Comparison of ENCODE assay signal across 13 cellular contexts in the genomic region with DNA sequence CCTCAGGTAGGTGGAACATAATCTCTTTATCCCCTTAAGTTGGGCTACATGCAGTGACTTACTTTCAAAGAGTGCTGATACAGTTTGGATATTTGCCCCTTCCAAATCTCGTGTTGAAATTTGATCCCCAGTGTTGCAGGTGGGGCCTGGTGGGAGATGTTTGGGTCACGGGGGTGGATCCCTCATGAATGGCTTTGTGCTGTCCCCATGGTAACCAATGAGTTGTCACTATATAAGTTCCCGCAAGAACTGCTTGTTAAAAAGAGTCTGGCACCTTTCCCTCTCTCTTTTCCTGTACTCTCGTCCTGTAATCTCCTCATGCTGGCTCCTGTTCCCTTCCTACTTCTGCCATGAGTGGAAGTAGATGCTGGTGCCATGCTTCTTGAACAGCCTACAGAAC.
"Had no signal": no experiment of that assay in that cellular context is flagged by ENCODE, and none has a peak within 500 bp of the region (broad histone marks: within the 10 kb centered on the region; RNA-seq: fewer than 3 reads in every experiment).

No MANE protein-coding gene starts in this region.

- H3K4me1 ChIP-seq: adrenal gland, colonic mucosa, heart right ventricle, right lobe of liver had no signal

- H3K4me1 Mint-ChIP-seq: stimulated activated naive B cell treated with anti-CD40 and anti-IgM and Interleukin-4, amounts not matched to agents 10 μg/mL and 1 μg/mL and 100 μg/mL, for 72 hours had no signal

- H3K27ac Mint-ChIP-seq: mesothelial cell of epicardium; stimulated activated naive B cell treated with anti-CD40 and anti-IgM and Interleukin-4, amounts not matched to agents 10 μg/mL and 1 μg/mL and 100 μg/mL, for 72 hours had no signal

- H3K4me3 Mint-ChIP-seq: mesothelial cell of epicardium; stimulated activated naive B cell treated with anti-CD40 and anti-IgM and Interleukin-4, amounts not matched to agents 10 μg/mL and 1 μg/mL and 100 μg/mL, for 72 hours had no signal

- DNase-seq: activated naive CD4-positive, alpha-beta T cell treated with anti-CD3 and anti-CD28 coated beads, Interleukin-2, amount 50 U/mL, for 16 hours; adrenal gland; colonic mucosa; effector CD4-positive, alpha-beta T cell; heart right ventricle; kidney; right lobe of liver; stimulated activated naive B cell treated with anti-CD40 and anti-IgM and Interleukin-4, amounts not matched to agents 10 μg/mL and 1 μg/mL and 100 μg/mL, for 72 hours; substantia nigra; trophoblast cell had no signal

- ATAC-seq: activated CD4-positive, CD25-positive, alpha-beta regulatory T cell treated with anti-CD3 and anti-CD28 coated beads, Interleukin-2, amount 50 U/mL, for 24 hours; heart right ventricle; right lobe of liver; stimulated activated naive B cell treated with anti-CD40 and anti-IgM and Interleukin-4, amounts not matched to agents 10 μg/mL and 1 μg/mL and 100 μg/mL, for 72 hours had no signal

- H3K36me3 ChIP-seq: adrenal gland, colonic mucosa, heart right ventricle, right lobe of liver had no signal

- H3K9me3 ChIP-seq: adrenal gland, colonic mucosa, heart right ventricle, right lobe of liver had no signal

- H3K36me3 Mint-ChIP-seq: mesothelial cell of epicardium; stimulated activated naive B cell treated with anti-CD40 and anti-IgM and Interleukin-4, amounts not matched to agents 10 μg/mL and 1 μg/mL and 100 μg/mL, for 72 hours had no signal

- FAIRE-seq: frontal cortex, kidney had no signal

- H3K27ac ChIP-seq: adrenal gland, colonic mucosa, heart right ventricle, right lobe of liver had no signal

- H3K9me3 Mint-ChIP-seq: stimulated activated naive B cell treated with anti-CD40 and anti-IgM and Interleukin-4, amounts not matched to agents 10 μg/mL and 1 μg/mL and 100 μg/mL, for 72 hours had no signal

- H3K4me3 ChIP-seq: adrenal gland, colonic mucosa, heart right ventricle, right lobe of liver had no signal

- H3K27me3 ChIP-seq: adrenal gland, colonic mucosa, heart right ventricle, right lobe of liver had no signal

- H3K27me3 Mint-ChIP-seq: stimulated activated naive B cell treated with anti-CD40 and anti-IgM and Interleukin-4, amounts not matched to agents 10 μg/mL and 1 μg/mL and 100 μg/mL, for 72 hours had no signal
